In the genomic region with DNA sequence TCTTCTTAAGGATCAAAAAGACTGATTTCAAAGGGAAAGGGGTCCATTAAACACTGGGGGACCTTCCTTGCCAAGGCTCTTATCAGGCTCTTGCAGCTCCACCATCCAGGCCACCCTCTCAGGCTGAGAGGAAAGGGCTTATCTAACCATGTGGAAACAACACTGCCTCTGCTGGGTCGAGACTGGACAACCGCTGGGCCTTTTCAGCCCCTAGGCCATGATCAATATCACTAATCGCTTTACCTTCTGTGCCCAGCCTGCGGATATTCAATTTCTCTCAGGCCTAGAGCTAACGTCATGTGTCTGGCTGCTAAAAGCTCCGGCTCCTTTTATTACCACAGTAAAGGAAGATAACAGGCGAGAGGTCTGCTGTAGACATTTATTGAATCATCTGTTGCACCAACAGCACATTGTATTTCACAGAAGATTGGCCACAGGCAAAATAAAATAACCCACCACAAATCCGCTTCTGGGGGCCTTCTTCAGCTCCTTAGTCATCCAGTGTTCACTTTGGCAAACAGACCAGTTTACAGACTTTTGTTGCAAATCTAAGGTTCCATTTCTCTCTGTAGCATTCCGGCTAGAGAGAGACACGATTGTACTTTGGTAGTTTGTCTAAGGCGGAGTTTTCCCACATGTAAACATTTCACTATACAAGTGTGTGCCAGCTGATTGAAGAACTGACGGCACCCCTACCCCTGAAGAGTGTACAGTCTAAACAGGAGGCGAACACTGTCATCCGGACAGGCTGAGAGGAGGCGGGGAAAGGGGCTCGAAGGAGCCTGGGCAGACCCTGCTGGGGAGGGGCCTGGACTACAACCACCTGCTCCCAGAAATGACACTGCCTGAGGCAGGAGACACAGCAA, we compare ENCODE assay signal across 8 cellular contexts. TPM values are rescaled to one million over a fixed set of nuclear protein-coding genes. Genes with fewer than 3 reads are reported as not detected.
DNase-seq lines count a peak whose midpoint lies in the region; ATAC-seq and TF ChIP-seq lines count a peak whose summit lies in the region.
"Had no signal": no experiment of that assay in that cellular context is flagged by ENCODE, and none has a peak within 500 bp of the region (broad histone marks: within the 10 kb centered on the region; RNA-seq: fewer than 3 reads in every experiment).

No MANE protein-coding gene starts in this region.

- H3K4me3 ChIP-seq in H7 (ENCODE audit: insufficient read depth, low read depth, low read length) (no peak overlapping the region), RWPE2 (ENCODE audit: severe bottlenecking) (no peak overlapping the region), esophagus squamous epithelium (no peak overlapping the region), skeletal muscle cell (ENCODE audit: low read depth, low read length) (no peak overlapping the region)

- intact Hi-C loops in esophagus squamous epithelium (cut with DNase I): loop anchor here (5.0 kb wide), 1 partner anchor 180 kb away; no protein-coding TSS in a partner anchor

- H3K9me3 ChIP-seq in RWPE2 (ENCODE audit: severe bottlenecking) (no peaks in the 10 kb centered on the region), esophagus squamous epithelium (no peaks in the 10 kb centered on the region)

- in situ Hi-C loops in G401 (cut with HindIII; ENCODE audit: low sequenced_read_pairs): no loop called here

- peaks cover 31% of the 10 kb centered on the region for H3K4me1 ChIP-seq in RWPE2 (ENCODE audit: insufficient read depth, poor library complexity, severe bottlenecking)
- peaks cover 18 to 54% (median 40%) of the 10 kb centered on the region in 3 donors for H3K4me1 ChIP-seq in esophagus squamous epithelium

- peak; percentile 14 for DNase-seq in H7
- no peak for DNase-seq in RWPE2 (ENCODE audit: low spot score)
- DNase-seq in esophagus squamous epithelium (lab: John Stamatoyannopoulos, UW): no peak
- peak; percentile 53 for DNase-seq in skeletal muscle cell (ENCODE audit: low read depth)
- no peak for DNase-seq in G401 (ENCODE audit: low spot score)
- no peak for DNase-seq in cerebellar cortex (ENCODE audit: low spot score)
- DNase-seq: stimulated activated naive CD8-positive, alpha-beta T cell treated with anti-CD3 and anti-CD28 coated beads, Interleukin-15, amount 100 ng/mL, for 72 hours had no signal

- no peaks in the 10 kb centered on the region for H3K27me3 ChIP-seq in H7 (ENCODE audit: control insufficient read depth, insufficient read depth, low read length)
- no peaks in the 10 kb centered on the region for H3K27me3 ChIP-seq in RWPE2 (ENCODE audit: insufficient read depth, poor library complexity, severe bottlenecking)
- no peaks in the 10 kb centered on the region for H3K27me3 ChIP-seq in esophagus squamous epithelium

- TF ChIP-seq POLR2A in esophagus squamous epithelium (IDR thresholded peaks at IDR 0.05): no peak

- ATAC-seq in RWPE2 (ENCODE audit: low read depth) (no peak), HG02938 (IDR thresholded peaks at IDR 0.05; ENCODE audit: unreplicated experiment) (no peak)
- ATAC-seq: stimulated activated naive CD8-positive, alpha-beta T cell treated with anti-CD3 and anti-CD28 coated beads, Interleukin-15, amount 100 ng/mL, for 72 hours had no signal

- peak overlapping the region; percentile 74 for H3K27ac ChIP-seq in RWPE2 (ENCODE audit: poor library complexity, severe bottlenecking)
- H3K27ac ChIP-seq in esophagus squamous epithelium: peak overlapping the region in 3 of 4 donors; percentile 59 to 81 (median 79)

- H3K36me3 ChIP-seq in H7 (replicated peaks; ENCODE audit: control insufficient read depth, insufficient read depth, low read length) (no peaks in the 10 kb centered on the region; the same call in 1 of the 2 replicates), RWPE2 (ENCODE audit: low read depth) (peaks cover 46% of the 10 kb centered on the region), esophagus squamous epithelium (peaks cover 0 to 40% (median 0%) of the 10 kb centered on the region in 3 donors)

- TF ChIP-seq CTCF in RWPE2 (IDR thresholded peaks at IDR 0.05; ENCODE audit: poor library complexity, severe bottlenecking) (no peak), esophagus squamous epithelium (IDR thresholded peaks at IDR 0.05) (no peak)

- WGBS in esophagus squamous epithelium, 2 donors: 60 to 82% methylated on average over 11 to 16 of the region's 16 CpGs

RNA-seq across cellular contexts. Expression of a gene that starts 13.9 kb away (rescaled TPM):
- total RNA-seq in H7 (2014; rRNA removed; shearing (Covaris generic)): 29.1 and 34.5 TPM in 2 replicates
- total RNA-seq in esophagus squamous epithelium: 10 to 100 TPM; 32.4 to 95.6 (median 42.4) TPM
- 1.5 TPM in 1 of 2 replicates, not detected in the other for total RNA-seq in G401 (2014; rRNA removed; shearing (Covaris generic))

RNA-seq across cellular contexts. Expression of a gene that starts 44.7 kb away (rescaled TPM):
- 4.6 and 7.6 TPM in 2 replicates for total RNA-seq in H7 (2014; rRNA removed; shearing (Covaris generic))
- 1 to 10 TPM; 3.1 to 5.8 (median 4.2) TPM for total RNA-seq in esophagus squamous epithelium
- total RNA-seq in G401 (2014; rRNA removed; shearing (Covaris generic)): 1.1 and 2.4 TPM in 2 replicates

Comparison
In these comparisons a context has a peak if more than half of its experiments do, and no peak if none do; other contexts are left out.
1. DNase-seq: peak in H7 (single experiment) and skeletal muscle cell (single experiment); none in RWPE2 (single experiment), esophagus squamous epithelium (single experiment), G401 (single experiment) and cerebellar cortex (single experiment).
2. RNA of a gene that starts 13.9 kb away (total RNA-seq): 32.4 to 95.6 TPM in esophagus squamous epithelium and 29.1 to 34.5 TPM in H7; 1.5 TPM in G401; every median in the first group is over 10 times any median in the second.